ENCODE assay signal across 10 cellular contexts in the genomic region with DNA sequence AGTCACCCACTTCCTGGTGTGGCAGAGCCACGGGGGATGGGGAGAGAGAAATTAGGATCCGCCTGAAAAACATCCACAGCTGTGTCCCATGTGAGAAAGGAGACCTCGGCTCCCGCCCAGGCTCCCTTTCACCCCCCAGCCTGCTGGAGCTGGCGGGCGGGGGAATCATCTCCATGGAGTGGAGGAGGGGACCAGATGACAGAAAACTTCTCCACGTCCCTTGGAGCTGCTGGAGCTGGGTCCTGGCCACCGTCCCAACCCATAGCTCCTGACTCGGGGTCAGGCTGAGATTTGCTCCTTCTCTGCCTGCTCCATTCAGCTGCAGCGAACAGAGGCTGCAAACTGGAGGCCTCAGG.
DNase-seq lines count a peak whose midpoint lies in the region; ATAC-seq and TF ChIP-seq lines count a peak whose summit lies in the region.
"Had no signal": no experiment of that assay in that cellular context is flagged by ENCODE, and none has a peak within 500 bp of the region (broad histone marks: within the 10 kb centered on the region; RNA-seq: fewer than 3 reads in every experiment).

No MANE protein-coding gene starts in this region.

- ATAC-seq in Right ventricle myocardium superior (ENCODE audit: poor library complexity), result peak; percentile 60
- ATAC-seq in HG03097 (IDR thresholded peaks at IDR 0.05; ENCODE audit: low FRiP score, unreplicated experiment), result no peak
- ATAC-seq: GM12878 had no signal

- H3K36me3 Mint-ChIP-seq in osteocyte (ENCODE audit: unreplicated experiment), result no peaks in the 10 kb centered on the region
- no peaks in the 10 kb centered on the region for H3K36me3 Mint-ChIP-seq in neural progenitor cell

- DNase-seq in AG08395 (ENCODE audit: low spot score), result peak; percentile 86
- DNase-seq in Right ventricle myocardium superior, result peak; percentile 86
- DNase-seq in osteocyte (ENCODE audit: extremely low spot score, unreplicated experiment), result no peak
- DNase-seq in A673 (ENCODE audit: low spot score), result no peak
- DNase-seq in neural progenitor cell (ENCODE audit: low spot score), result no peak
- DNase-seq in SIG-M5 (lab: John Stamatoyannopoulos, UW), result no peak

- H3K27ac ChIP-seq in adipose tissue (ENCODE audit: low read depth, low read length) (peak overlapping the region; percentile 53), A673 (ENCODE audit: low read depth, low read length, poor library complexity, severe bottlenecking) (no peak overlapping the region), neural progenitor cell (no peak overlapping the region)
- H3K27ac ChIP-seq: BLaER1 had no signal

- no peak overlapping the region for H3K9ac ChIP-seq in neural progenitor cell
- H3K9ac ChIP-seq: BLaER1 had no signal

- intact Hi-C loops in Right ventricle myocardium superior (cut with DNase I), result loop anchor here (10.0 kb wide), 1 partner anchor 150 kb away; no protein-coding TSS in a partner anchor
- intact Hi-C loops in A673 (cut with micrococcal nuclease; ENCODE audit: unreplicated experiment), result no loop called here

- no peaks in the 10 kb centered on the region for H3K9me3 ChIP-seq in A673 (ENCODE audit: low read depth, low read length, poor library complexity, severe bottlenecking)
- no peaks in the 10 kb centered on the region for H3K9me3 ChIP-seq in neural progenitor cell (ENCODE audit: low read depth)
- H3K9me3 ChIP-seq: BLaER1 had no signal

- BruUV-seq in A673 (replicated peaks; lab: Mats Ljungman, UMichigan), result no TSS peak

- H4K20me1 ChIP-seq in neural progenitor cell (ENCODE audit: low read depth), result no peaks in the 10 kb centered on the region
- H4K20me1 ChIP-seq: BLaER1 had no signal

- POLR2A ChIA-PET in A673 (lab: Charles Lee; ENCODE audit: low non-redundant PET), result no interaction called here

- CTCF ChIA-PET in A673 (lab: Charles Lee), result no interaction called here

- H3K4me2 ChIP-seq in neural progenitor cell, result no peak overlapping the region
- H3K4me2 ChIP-seq: BLaER1 had no signal

- TF ChIP-seq CTCF in osteocyte (IDR thresholded peaks at IDR 0.05) (no peak), A673 (conservative IDR thresholded peaks at IDR 0.05; ENCODE audit: low read depth, low read length) (no peak), neural progenitor cell (IDR thresholded peaks at IDR 0.05) (no peak)

- H3K9me3 Mint-ChIP-seq in osteocyte (ENCODE audit: unreplicated experiment) (no peaks in the 10 kb centered on the region), neural progenitor cell (no peaks in the 10 kb centered on the region)

- no peaks in the 10 kb centered on the region for H3K27me3 ChIP-seq in A673 (replicated peaks; ENCODE audit: insufficient read depth, low read depth, low read length, poor library complexity)
- H3K27me3 ChIP-seq in neural progenitor cell, result no peaks in the 10 kb centered on the region

- H3K4me1 ChIP-seq in A673 (ENCODE audit: insufficient read depth, low read length, poor library complexity, severe bottlenecking), result peaks cover 16% of the 10 kb centered on the region
- H3K4me1 ChIP-seq in neural progenitor cell, result peaks cover 8% of the 10 kb centered on the region

- H3K4me1 Mint-ChIP-seq in osteocyte (ENCODE audit: unreplicated experiment) (peaks cover 50% of the 10 kb centered on the region), neural progenitor cell (peaks cover 24% of the 10 kb centered on the region)

- no peaks in the 10 kb centered on the region for H3K36me3 ChIP-seq in A673 (ENCODE audit: insufficient read depth, low read length, poor library complexity, severe bottlenecking)
- H3K36me3 ChIP-seq in neural progenitor cell, result no peaks in the 10 kb centered on the region
- H3K36me3 ChIP-seq: BLaER1 had no signal

- no peaks in the 10 kb centered on the region for H3K79me2 ChIP-seq in neural progenitor cell (ENCODE audit: low read depth)

- H3K4me3 Mint-ChIP-seq in osteocyte (ENCODE audit: unreplicated experiment) (no peak overlapping the region), neural progenitor cell (no peak overlapping the region)

- H3K4me3 ChIP-seq in A673 (ENCODE audit: low read depth, low read length, poor library complexity, severe bottlenecking) (no peak overlapping the region), neural progenitor cell (no peak overlapping the region)
- H3K4me3 ChIP-seq: BLaER1, GM12878 had no signal

- H2AFZ ChIP-seq in neural progenitor cell (replicated peaks), result no peak overlapping the region

- 59 to 70% (median 59%) methylated on average over 10 of the region's 10 CpGs for WGBS in adipose tissue, 3 donors

- H3K27me3 Mint-ChIP-seq in osteocyte (ENCODE audit: unreplicated experiment), result peaks cover 3% of the 10 kb centered on the region
- peaks cover 12% of the 10 kb centered on the region for H3K27me3 Mint-ChIP-seq in neural progenitor cell (ENCODE audit: insufficient read depth, low read depth)

- H3K27ac Mint-ChIP-seq in osteocyte (ENCODE audit: unreplicated experiment), result peak overlapping the region; percentile 84
- H3K27ac Mint-ChIP-seq in neural progenitor cell, result no peak overlapping the region

- no peaks in the 10 kb centered on the region for H3F3A ChIP-seq in neural progenitor cell (ENCODE audit: low read depth)

Comparison
In these comparisons a context has a peak if more than half of its experiments do, and no peak if none do; other contexts are left out.
1. DNase-seq: peak in AG08395 (single experiment) and Right ventricle myocardium superior (single experiment); none in osteocyte (single experiment), A673 (single experiment), neural progenitor cell (single experiment) and SIG-M5 (single experiment).